31 cellular contexts compared by ENCODE assay signal in the genomic region with DNA sequence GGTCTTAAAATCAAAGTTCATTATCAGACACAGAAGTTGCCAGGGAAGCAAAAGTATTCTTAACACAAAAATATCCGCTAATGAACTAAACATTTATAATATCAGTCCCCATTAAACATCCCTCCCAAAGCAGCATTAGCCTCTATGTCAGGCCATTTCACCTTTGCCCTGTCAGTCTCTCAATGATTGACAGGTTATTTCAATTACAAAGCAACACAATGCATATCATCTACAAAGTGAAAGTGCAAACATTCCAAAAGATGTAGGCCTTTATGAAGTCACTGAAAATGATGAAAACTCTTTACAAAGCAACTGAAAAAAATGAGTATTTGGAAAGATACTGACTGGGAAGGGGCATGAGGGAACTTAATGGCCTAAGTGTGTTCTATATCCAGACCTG.
"Had no signal": no experiment of that assay in that cellular context is flagged by ENCODE, and none has a peak within 500 bp of the region (broad histone marks: within the 10 kb centered on the region; RNA-seq: fewer than 3 reads in every experiment).

No MANE protein-coding gene starts in this region.

- H3K9me3 ChIP-seq: breast epithelium had no signal

- H3K4me1 ChIP-seq: breast epithelium had no signal

- FAIRE-seq: frontal cortex had no signal

- H3K4me3 ChIP-seq: breast epithelium, cardiac muscle cell, coronary artery, dorsolateral prefrontal cortex had no signal

- H3K27ac ChIP-seq: breast epithelium, cardiac muscle cell, coronary artery, dorsolateral prefrontal cortex, WERI-Rb-1 had no signal

- H3K36me3 ChIP-seq: breast epithelium had no signal

- ATAC-seq: activated CD4-positive, CD25-positive, alpha-beta regulatory T cell treated with anti-CD3 and anti-CD28 coated beads, Interleukin-2, amount 50 U/mL, for 24 hours; activated CD8-positive, alpha-beta T cell treated with anti-CD3 and anti-CD28 coated beads for 36 hours; activated T-cell treated with anti-CD3 and anti-CD28 coated beads, Interleukin-2, amount 50 U/mL, for 4 hours; activated T-helper 17 cell treated with anti-CD3 and anti-CD28 coated beads, Interleukin-2, amount 50 U/mL, for 72 hours; esophagus mucosa; T-cell; T-helper 17 cell had no signal

- H3K27me3 ChIP-seq: breast epithelium, cardiac muscle cell, dorsolateral prefrontal cortex had no signal

- DNase-seq: activated B cell treated with CpG ODN at 0.5 μM for 24 hours; activated CD4-positive, alpha-beta T cell treated with anti-CD3 and anti-CD28 coated beads for 48 hours; activated CD4-positive, alpha-beta T cell treated with anti-CD3 and anti-CD28 coated beads, Interleukin-2, amount 50 U/mL, for 1 hour; activated CD4-positive, alpha-beta T cell treated with anti-CD3 and anti-CD28 coated beads, Interleukin-2, amount 50 U/mL, for 48 hours; activated CD8-positive, alpha-beta memory T cell treated with anti-CD3 and anti-CD28 coated beads for 24 hours; activated CD8-positive, alpha-beta T cell treated with anti-CD3 and anti-CD28 coated beads for 36 hours; activated effector memory CD4-positive, alpha-beta T cell treated with Interleukin-2 at 50 U/mL for 16 hours; activated gamma-delta T cell treated with Interleukin-2 at 50 U/mL for 16 hours; activated naive CD4-positive, alpha-beta T cell treated with anti-CD3 and anti-CD28 coated beads, Interleukin-2, amount 50 U/mL, for 16 hours; activated naive CD4-positive, alpha-beta T cell treated with Interleukin-2 at 50 U/mL for 16 hours; activated T-cell treated with anti-CD3 and anti-CD28 coated beads, Interleukin-2, amount 50 U/mL, for 4 hours; amniotic stem cell; anterior cingulate cortex; central memory CD4-positive, alpha-beta T cell; cerebellar nuclear complex; dorsolateral prefrontal cortex; effector memory CD4-positive, alpha-beta T cell; endodermal cell; foreskin fibroblast; head of caudate nucleus; T-cell; T-helper 17 cell; T1000; WERI-Rb-1 had no signal
